Comparison of ENCODE assay signal across 20 cellular contexts in the genomic region with DNA sequence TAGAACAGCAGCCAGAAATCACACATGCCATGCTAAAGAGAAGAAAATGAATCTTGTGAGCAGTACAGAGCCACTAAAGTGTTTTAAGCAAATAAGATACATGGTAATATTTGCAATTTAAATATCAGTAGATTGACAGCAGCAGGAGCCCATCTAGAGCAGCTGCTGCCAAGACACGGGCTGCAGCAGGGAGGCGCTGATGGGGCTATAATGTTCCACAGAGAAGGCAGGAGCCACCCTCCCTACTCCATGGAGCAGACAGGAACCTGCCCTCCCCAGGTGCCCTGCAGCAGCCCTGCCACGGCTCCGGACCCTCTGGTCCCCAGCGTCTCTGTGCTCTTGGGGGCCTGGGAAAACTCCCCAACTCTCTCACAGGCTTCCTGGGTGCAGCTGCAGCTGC.
DNase-seq lines count a peak whose midpoint lies in the region; ATAC-seq and TF ChIP-seq lines count a peak whose summit lies in the region.
"Had no signal": no experiment of that assay in that cellular context is flagged by ENCODE, and none has a peak within 500 bp of the region (broad histone marks: within the 10 kb centered on the region; RNA-seq: fewer than 3 reads in every experiment).

No MANE protein-coding gene starts in this region.

- TF ChIP-seq CTCF in GM23338 (conservative IDR thresholded peaks at IDR 0.05; ENCODE audit: low read depth in 2 of 2): peak; percentile 45 to 65
- TF ChIP-seq CTCF in WTC11 (IDR thresholded peaks at IDR 0.05): no peak

- DNase-seq in GM23338 (ENCODE audit: low spot score) (peak; percentile 54), WTC11 (ENCODE audit: low spot score) (peak; percentile 43), iPS-NIHi11 (ENCODE audit: low spot score) (peak; percentile 16), NCI-H128 (lab: John Stamatoyannopoulos, UW; ENCODE audit: unreplicated experiment) (no peak), NCI-H1417 (lab: John Stamatoyannopoulos, UW) (no peak)
- DNase-seq: Calu3, HFFc6, MG63, NCI-H1436 treated with DMSO at 0.1 percent for 48 hours, NCI-H2029 treated with DMSO at 0.1 percent for 48 hours, NCI-H2171, NCI-H524 treated with DMSO at 0.1 percent for 48 hours, OCI-M1, SW 1271 had no signal

- peaks cover 22% of the 10 kb centered on the region for H3K9me3 Mint-ChIP-seq in GM23338
- peaks cover 37% of the 10 kb centered on the region for H3K9me3 Mint-ChIP-seq in WTC11
- H3K9me3 Mint-ChIP-seq in stimulated activated memory B cell treated with anti-CD40 and anti-IgM and Interleukin-4, amounts not matched to agents 10 μg/mL and 1 μg/mL and 100 μg/mL, for 72 hours: peaks cover 18% of the 10 kb centered on the region

- H3K36me3 Mint-ChIP-seq in GM23338 (ENCODE audit: low read depth) (peaks cover 9% of the 10 kb centered on the region; the same call in 2 of the 3 replicates), WTC11 (peaks cover 27% of the 10 kb centered on the region)
- H3K36me3 Mint-ChIP-seq in stimulated activated memory B cell treated with anti-CD40 and anti-IgM and Interleukin-4, amounts not matched to agents 10 μg/mL and 1 μg/mL and 100 μg/mL, for 72 hours: no peaks in the 10 kb centered on the region
- H3K36me3 Mint-ChIP-seq: CD8-positive, alpha-beta memory T cell had no signal

- H3K4me3 Mint-ChIP-seq in GM23338: no peak overlapping the region
- H3K4me3 Mint-ChIP-seq in WTC11: no peak overlapping the region
- no peak overlapping the region for H3K4me3 Mint-ChIP-seq in stimulated activated memory B cell treated with anti-CD40 and anti-IgM and Interleukin-4, amounts not matched to agents 10 μg/mL and 1 μg/mL and 100 μg/mL, for 72 hours
- H3K4me3 Mint-ChIP-seq: CD8-positive, alpha-beta memory T cell; HFFc6 had no signal

- H3K9me2 ChIP-seq in GM23338 (ENCODE audit: insufficient read depth): no peaks in the 10 kb centered on the region

- no peak overlapping the region for H3K4me2 ChIP-seq in GM23338

- POLR2A ChIA-PET in WTC11 (lab: Charles Lee): no interaction called here

- H4K20me1 ChIP-seq in GM23338 (replicated peaks; ENCODE audit: insufficient read depth): no peaks in the 10 kb centered on the region

- H3K27me3 Mint-ChIP-seq in GM23338 (ENCODE audit: insufficient read depth, low read depth, poor library complexity): peaks cover 3% of the 10 kb centered on the region
- H3K27me3 Mint-ChIP-seq in WTC11 (ENCODE audit: low read depth): peaks cover 9% of the 10 kb centered on the region
- H3K27me3 Mint-ChIP-seq in stimulated activated memory B cell treated with anti-CD40 and anti-IgM and Interleukin-4, amounts not matched to agents 10 μg/mL and 1 μg/mL and 100 μg/mL, for 72 hours: no peaks in the 10 kb centered on the region
- H3K27me3 Mint-ChIP-seq: CD8-positive, alpha-beta memory T cell had no signal

- no peak overlapping the region for H3K4me3 ChIP-seq in GM23338
- H3K4me3 ChIP-seq: K562, MG63 had no signal

- CTCF ChIA-PET in WTC11 (lab: Charles Lee): no interaction called here

- H3F3A ChIP-seq in GM23338 (replicated peaks; ENCODE audit: low read depth): no peaks in the 10 kb centered on the region

- H3K27ac Mint-ChIP-seq in GM23338: no peak overlapping the region
- H3K27ac Mint-ChIP-seq in WTC11: no peak overlapping the region
- no peak overlapping the region for H3K27ac Mint-ChIP-seq in stimulated activated memory B cell treated with anti-CD40 and anti-IgM and Interleukin-4, amounts not matched to agents 10 μg/mL and 1 μg/mL and 100 μg/mL, for 72 hours
- H3K27ac Mint-ChIP-seq: CD8-positive, alpha-beta memory T cell; HFFc6 had no signal

- H3K36me3 ChIP-seq in GM23338 (ENCODE audit: insufficient read depth): no peaks in the 10 kb centered on the region
- H3K36me3 ChIP-seq: MG63 had no signal

- H2AFZ ChIP-seq in GM23338: no peak overlapping the region

- no peaks in the 10 kb centered on the region for H3K27me3 ChIP-seq in GM23338 (ENCODE audit: insufficient read depth)
- H3K27me3 ChIP-seq: MG63 had no signal

- H3K4me1 Mint-ChIP-seq in GM23338: peaks cover 12% of the 10 kb centered on the region; the same call in 2 of the 3 replicates
- peaks cover 20% of the 10 kb centered on the region for H3K4me1 Mint-ChIP-seq in WTC11
- H3K4me1 Mint-ChIP-seq in stimulated activated memory B cell treated with anti-CD40 and anti-IgM and Interleukin-4, amounts not matched to agents 10 μg/mL and 1 μg/mL and 100 μg/mL, for 72 hours: no peaks in the 10 kb centered on the region
- H3K4me1 Mint-ChIP-seq: CD8-positive, alpha-beta memory T cell had no signal

- H3K27ac ChIP-seq in GM23338 (ENCODE audit: low read depth): no peak overlapping the region
- H3K27ac ChIP-seq: C4-2B had no signal

- no peaks in the 10 kb centered on the region for H3K79me2 ChIP-seq in GM23338 (replicated peaks; ENCODE audit: insufficient read depth)

- ATAC-seq in GM23338: peak; percentile 92
- ATAC-seq in WTC11: peak; percentile 93
- ATAC-seq in stimulated activated memory B cell treated with anti-CD40 and anti-IgM and Interleukin-4, amounts not matched to agents 10 μg/mL and 1 μg/mL and 100 μg/mL, for 72 hours: peak; percentile 16
- no peak for ATAC-seq in GM21515 (IDR thresholded peaks at IDR 0.05; ENCODE audit: unreplicated experiment)
- ATAC-seq: HepG2, K562 had no signal

- peaks cover 5% of the 10 kb centered on the region for H3K4me1 ChIP-seq in GM23338 (ENCODE audit: insufficient read depth)

TF ChIP-seq in GM23338, 12 proteins besides CTCF, POLR2A, EP300 and RAD21 (continues in another document):
- TF ChIP-seq, protein P1, sequence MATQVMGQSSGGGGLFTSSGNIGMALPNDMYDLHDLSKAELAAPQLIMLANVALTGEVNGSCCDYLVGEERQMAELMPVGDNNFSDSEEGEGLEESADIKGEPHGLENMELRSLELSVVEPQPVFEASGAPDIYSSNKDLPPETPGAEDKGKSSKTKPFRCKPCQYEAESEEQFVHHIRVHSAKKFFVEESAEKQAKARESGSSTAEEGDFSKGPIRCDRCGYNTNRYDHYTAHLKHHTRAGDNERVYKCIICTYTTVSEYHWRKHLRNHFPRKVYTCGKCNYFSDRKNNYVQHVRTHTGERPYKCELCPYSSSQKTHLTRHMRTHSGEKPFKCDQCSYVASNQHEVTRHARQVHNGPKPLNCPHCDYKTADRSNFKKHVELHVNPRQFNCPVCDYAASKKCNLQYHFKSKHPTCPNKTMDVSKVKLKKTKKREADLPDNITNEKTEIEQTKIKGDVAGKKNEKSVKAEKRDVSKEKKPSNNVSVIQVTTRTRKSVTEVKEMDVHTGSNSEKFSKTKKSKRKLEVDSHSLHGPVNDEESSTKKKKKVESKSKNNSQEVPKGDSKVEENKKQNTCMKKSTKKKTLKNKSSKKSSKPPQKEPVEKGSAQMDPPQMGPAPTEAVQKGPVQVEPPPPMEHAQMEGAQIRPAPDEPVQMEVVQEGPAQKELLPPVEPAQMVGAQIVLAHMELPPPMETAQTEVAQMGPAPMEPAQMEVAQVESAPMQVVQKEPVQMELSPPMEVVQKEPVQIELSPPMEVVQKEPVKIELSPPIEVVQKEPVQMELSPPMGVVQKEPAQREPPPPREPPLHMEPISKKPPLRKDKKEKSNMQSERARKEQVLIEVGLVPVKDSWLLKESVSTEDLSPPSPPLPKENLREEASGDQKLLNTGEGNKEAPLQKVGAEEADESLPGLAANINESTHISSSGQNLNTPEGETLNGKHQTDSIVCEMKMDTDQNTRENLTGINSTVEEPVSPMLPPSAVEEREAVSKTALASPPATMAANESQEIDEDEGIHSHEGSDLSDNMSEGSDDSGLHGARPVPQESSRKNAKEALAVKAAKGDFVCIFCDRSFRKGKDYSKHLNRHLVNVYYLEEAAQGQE (IDR thresholded peaks at IDR 0.05; ENCODE audit: unreplicated experiment): no peak
- TF ChIP-seq EZH2phosphoT487 (IDR thresholded peaks at IDR 0.05; ENCODE audit: unreplicated experiment): no peak

TF ChIP-seq in WTC11, 78 proteins besides CTCF, POLR2A, EP300 and RAD21 (continues in another document):
- TF ChIP-seq RELA (CRISPR knock-in tag; IDR thresholded peaks at IDR 0.05; ENCODE audit: borderline replicate concordance) (no peak), NR3C1 (CRISPR knock-in tag; conservative IDR thresholded peaks at IDR 0.05; ENCODE audit: low read depth) (no peak), TEAD4 (CRISPR knock-in tag; IDR thresholded peaks at IDR 0.05) (no peak), ZNF671 (CRISPR knock-in tag; IDR thresholded peaks at IDR 0.05) (no peak), GRHL2 (CRISPR knock-in tag; IDR thresholded peaks at IDR 0.05; ENCODE audit: insufficient replicate concordance, severe bottlenecking) (no peak), ELF4 (CRISPR knock-in tag; IDR thresholded peaks at IDR 0.05; ENCODE audit: low read depth) (no peak), ZNF121 (CRISPR knock-in tag; IDR thresholded peaks at IDR 0.05) (no peak), MYBL2 (CRISPR knock-in tag; IDR thresholded peaks at IDR 0.05) (no peak)
- TF ChIP-seq, protein P2, sequence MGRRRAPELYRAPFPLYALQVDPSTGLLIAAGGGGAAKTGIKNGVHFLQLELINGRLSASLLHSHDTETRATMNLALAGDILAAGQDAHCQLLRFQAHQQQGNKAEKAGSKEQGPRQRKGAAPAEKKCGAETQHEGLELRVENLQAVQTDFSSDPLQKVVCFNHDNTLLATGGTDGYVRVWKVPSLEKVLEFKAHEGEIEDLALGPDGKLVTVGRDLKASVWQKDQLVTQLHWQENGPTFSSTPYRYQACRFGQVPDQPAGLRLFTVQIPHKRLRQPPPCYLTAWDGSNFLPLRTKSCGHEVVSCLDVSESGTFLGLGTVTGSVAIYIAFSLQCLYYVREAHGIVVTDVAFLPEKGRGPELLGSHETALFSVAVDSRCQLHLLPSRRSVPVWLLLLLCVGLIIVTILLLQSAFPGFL (CRISPR knock-in tag; IDR thresholded peaks at IDR 0.05; ENCODE audit: borderline replicate concordance): no peak
- TF ChIP-seq, protein P3, sequence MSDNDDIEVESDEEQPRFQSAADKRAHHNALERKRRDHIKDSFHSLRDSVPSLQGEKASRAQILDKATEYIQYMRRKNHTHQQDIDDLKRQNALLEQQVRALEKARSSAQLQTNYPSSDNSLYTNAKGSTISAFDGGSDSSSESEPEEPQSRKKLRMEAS (CRISPR knock-in tag; IDR thresholded peaks at IDR 0.05): no peak
- TF ChIP-seq, protein P4, sequence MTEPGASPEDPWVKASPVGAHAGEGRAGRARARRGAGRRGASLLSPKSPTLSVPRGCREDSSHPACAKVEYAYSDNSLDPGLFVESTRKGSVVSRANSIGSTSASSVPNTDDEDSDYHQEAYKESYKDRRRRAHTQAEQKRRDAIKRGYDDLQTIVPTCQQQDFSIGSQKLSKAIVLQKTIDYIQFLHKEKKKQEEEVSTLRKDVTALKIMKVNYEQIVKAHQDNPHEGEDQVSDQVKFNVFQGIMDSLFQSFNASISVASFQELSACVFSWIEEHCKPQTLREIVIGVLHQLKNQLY (CRISPR knock-in tag; IDR thresholded peaks at IDR 0.05): no peak
- TF ChIP-seq, protein P5, sequence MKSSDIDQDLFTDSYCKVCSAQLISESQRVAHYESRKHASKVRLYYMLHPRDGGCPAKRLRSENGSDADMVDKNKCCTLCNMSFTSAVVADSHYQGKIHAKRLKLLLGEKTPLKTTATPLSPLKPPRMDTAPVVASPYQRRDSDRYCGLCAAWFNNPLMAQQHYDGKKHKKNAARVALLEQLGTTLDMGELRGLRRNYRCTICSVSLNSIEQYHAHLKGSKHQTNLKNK (CRISPR knock-in tag; IDR thresholded peaks at IDR 0.05): no peak

Comparison
In these comparisons a context has a peak if more than half of its experiments do, and no peak if none do; other contexts are left out.
1. DNase-seq: peak in GM23338 (single experiment), WTC11 (single experiment) and iPS-NIHi11 (single experiment); none in NCI-H128 (single experiment) and NCI-H1417 (0 of 3).